In the genomic region with DNA sequence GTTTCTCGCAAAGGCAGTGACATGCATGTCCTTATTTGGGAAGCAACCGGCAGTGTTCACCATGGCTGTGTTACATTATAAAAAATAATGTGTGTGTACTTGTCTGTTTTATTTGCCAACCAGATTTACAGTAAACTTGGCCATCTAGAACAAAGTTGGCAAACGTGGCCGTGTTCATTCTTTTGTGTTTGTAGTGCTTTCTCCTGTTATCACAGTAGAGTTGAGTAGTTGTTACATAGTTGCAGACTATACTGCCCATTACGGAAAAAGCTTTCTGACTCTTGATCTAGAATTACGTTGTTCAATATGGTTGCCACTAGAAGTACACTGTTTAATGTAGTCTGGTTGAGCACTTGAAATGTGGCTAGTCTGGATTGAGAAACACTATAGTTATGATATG, we compare ENCODE assay signal across 28 cellular contexts. TPM values are rescaled to one million over a fixed set of nuclear protein-coding genes. Genes with fewer than 3 reads are reported as not detected.
"Had no signal": no experiment of that assay in that cellular context is flagged by ENCODE, and none has a peak within 500 bp of the region (broad histone marks: within the 10 kb centered on the region; RNA-seq: fewer than 3 reads in every experiment).

No MANE protein-coding gene starts in this region.

- H3K9me3 ChIP-seq: ascending aorta, gastrocnemius medialis, tibial artery, upper lobe of right lung had no signal

- H3K4me1 ChIP-seq: ascending aorta, tibial artery, upper lobe of right lung had no signal

- H3K27me3 Mint-ChIP-seq: activated naive CD8-positive, alpha-beta T cell treated with anti-CD3 and anti-CD28 coated beads, Interleukin-2, amount 10 ng/mL, durations not matched to agents 7 days and 5 days; brain; progenitor cell of endocrine pancreas had no signal

- H3K27ac Mint-ChIP-seq: activated naive CD8-positive, alpha-beta T cell treated with anti-CD3 and anti-CD28 coated beads, Interleukin-2, amount 10 ng/mL, durations not matched to agents 7 days and 5 days; activated T-cell treated with anti-CD3 and anti-CD28 coated beads, Interleukin-2, amount 50 U/mL, for 72 hours; brain; nephron had no signal

- H3K27ac ChIP-seq: ascending aorta, cardiac muscle cell, dorsolateral prefrontal cortex, skin epidermis, tibial artery, upper lobe of right lung had no signal

- H3K4me3 ChIP-seq: ascending aorta, cardiac muscle cell, coronary artery, dorsolateral prefrontal cortex, gastrocnemius medialis, skin epidermis, tibial artery, upper lobe of right lung had no signal

- DNase-seq: activated CD4-positive, alpha-beta T cell treated with anti-CD3 and anti-CD28 coated beads for 4 hours; activated CD4-positive, alpha-beta T cell treated with anti-CD3 and anti-CD28 coated beads, Interleukin-2, amount 50 U/mL, for 4 hours; activated effector memory CD4-positive, alpha-beta T cell treated with Interleukin-2 at 50 U/mL for 16 hours; activated naive CD4-positive, alpha-beta T cell treated with Interleukin-2 at 50 U/mL for 16 hours; activated naive CD8-positive, alpha-beta T cell treated with anti-CD3 and anti-CD28 coated beads, Interleukin-2, amount 10 ng/mL, durations not matched to agents 7 days and 5 days; activated T-cell treated with anti-CD3 and anti-CD28 coated beads for 4 hours; activated T-cell treated with anti-CD3 and anti-CD28 coated beads, Interleukin-2, amount 50 U/mL, for 72 hours; dorsolateral prefrontal cortex; effector memory CD4-positive, alpha-beta T cell; gastrocnemius medialis; glutamatergic neuron; retina; stimulated activated CD4-positive, alpha-beta T cell treated with anti-CD3 and anti-CD28 coated beads, Interleukin-12 subunit alpha, Interleukin-12 subunit beta, amount 100 ng/mL, for 4 hours; stimulated activated CD4-positive, alpha-beta T cell treated with anti-CD3 and anti-CD28 coated beads, Interleukin-4, amount 100 ng/mL, for 1 hour; stimulated activated naive CD8-positive, alpha-beta T cell treated with anti-CD3 and anti-CD28 coated beads, Interleukin-15, Interleukin-2, amounts not matched to agents 100 U/mL and 50 U/mL, for 24 hours; T-helper 1 cell; tibial artery; upper lobe of right lung had no signal

- H3K4me3 Mint-ChIP-seq: activated naive CD8-positive, alpha-beta T cell treated with anti-CD3 and anti-CD28 coated beads, Interleukin-2, amount 10 ng/mL, durations not matched to agents 7 days and 5 days; activated T-cell treated with anti-CD3 and anti-CD28 coated beads, Interleukin-2, amount 50 U/mL, for 72 hours; brain; nephron had no signal

- H3K36me3 ChIP-seq: cardiac muscle cell, gastrocnemius medialis had no signal

- H3K27me3 ChIP-seq: ascending aorta, cardiac muscle cell, dorsolateral prefrontal cortex, gastrocnemius medialis, tibial artery, upper lobe of right lung had no signal

- H3K4me1 Mint-ChIP-seq: brain, nephron had no signal

- ATAC-seq: activated T-cell treated with anti-CD3 and anti-CD28 coated beads, Interleukin-2, amount 50 U/mL, for 72 hours; gastrocnemius medialis; sciatic nerve; stimulated activated naive CD8-positive, alpha-beta T cell treated with anti-CD3 and anti-CD28 coated beads, Interleukin-15, Interleukin-2, amounts not matched to agents 100 U/mL and 50 U/mL, for 24 hours; upper lobe of right lung had no signal

- H3K9me3 Mint-ChIP-seq: activated naive CD8-positive, alpha-beta T cell treated with anti-CD3 and anti-CD28 coated beads, Interleukin-2, amount 10 ng/mL, durations not matched to agents 7 days and 5 days; activated T-cell treated with anti-CD3 and anti-CD28 coated beads, Interleukin-2, amount 50 U/mL, for 72 hours; brain; nephron had no signal

RNA-seq across cellular contexts. Expression of a gene that starts 52.8 kb away (rescaled TPM):
- total RNA-seq: ascending aorta, epithelial cell of proximal tubule, gastrocnemius medialis, upper lobe of right lung had no signal
- polyA plus RNA-seq: liver had no signal
